Comparison of ENCODE assay signal across 24 cellular contexts in the genomic region with DNA sequence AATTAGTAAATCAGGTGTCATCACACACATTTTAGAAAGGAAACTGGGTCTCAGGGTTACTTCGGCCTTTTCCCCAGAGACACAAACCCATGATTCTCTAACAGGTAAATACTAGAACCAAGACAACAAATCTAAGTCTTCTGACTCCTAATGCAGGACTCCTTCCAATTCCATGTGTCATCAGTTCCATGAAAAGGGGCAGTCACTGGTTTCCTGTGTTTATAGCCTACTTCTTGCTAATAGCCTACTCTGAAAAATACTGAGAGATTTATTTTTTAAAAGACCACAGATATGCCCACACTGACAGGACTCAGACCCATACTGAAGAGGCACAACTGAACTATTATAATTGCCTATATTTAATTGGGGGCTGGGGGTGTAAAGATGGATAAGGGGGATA. TPM values are rescaled to one million over a fixed set of nuclear protein-coding genes. Genes with fewer than 3 reads are reported as not detected.
DNase-seq lines count a peak whose midpoint lies in the region; ATAC-seq and TF ChIP-seq lines count a peak whose summit lies in the region.
"Had no signal": no experiment of that assay in that cellular context is flagged by ENCODE, and none has a peak within 500 bp of the region (broad histone marks: within the 10 kb centered on the region; RNA-seq: fewer than 3 reads in every experiment).

No MANE protein-coding gene starts in this region.

- no peaks in the 10 kb centered on the region for H3K9me3 Mint-ChIP-seq in activated naive CD8-positive, alpha-beta T cell (ENCODE audit: low read depth)

- no peak overlapping the region for H2AFZ ChIP-seq in mammary epithelial cell (ENCODE audit: low read depth, low read length)

- no peak overlapping the region for H3K27ac ChIP-seq in mammary epithelial cell (ENCODE audit: insufficient read depth, low read depth, low read length)
- no peak overlapping the region for H3K27ac ChIP-seq in breast epithelium
- no peak overlapping the region for H3K27ac ChIP-seq in lower lobe of right lung
- H3K27ac ChIP-seq: BLaER1, colonic mucosa, esophagus squamous epithelium, HL-60, Peyer's patch, psoas muscle, SJSA1, upper lobe of right lung had no signal

- H3K36me3 Mint-ChIP-seq in activated naive CD8-positive, alpha-beta T cell, result peaks cover 9% of the 10 kb centered on the region

- H3K27me3 ChIP-seq in mammary epithelial cell (ENCODE audit: insufficient read depth, low read length) (no peaks in the 10 kb centered on the region), breast epithelium (no peaks in the 10 kb centered on the region), lower lobe of right lung (ENCODE audit: low read depth) (no peaks in the 10 kb centered on the region)
- H3K27me3 ChIP-seq: BLaER1, colonic mucosa, esophagus squamous epithelium, Peyer's patch, SJSA1, upper lobe of right lung had no signal

- no peak overlapping the region for H3K4me3 Mint-ChIP-seq in activated naive CD8-positive, alpha-beta T cell

- H3K36me3 ChIP-seq in mammary epithelial cell (ENCODE audit: insufficient read depth, low read length) (peaks cover 32% of the 10 kb centered on the region), breast epithelium (no peaks in the 10 kb centered on the region), lower lobe of right lung (peaks cover 93% of the 10 kb centered on the region)
- H3K36me3 ChIP-seq: colonic mucosa had no signal

- 100% methylated on average over 1 of the region's 1 CpG for WGBS in mammary epithelial cell (ENCODE audit: low coverage, missing lambda C conversion rate)

- H4K20me1 ChIP-seq in mammary epithelial cell (ENCODE audit: insufficient read depth, low read length), result no peaks in the 10 kb centered on the region

- H3K4me1 Mint-ChIP-seq in activated naive CD8-positive, alpha-beta T cell (ENCODE audit: low read depth), result peaks cover 21% of the 10 kb centered on the region

- DNase-seq in mammary epithelial cell (peak; percentile 6), breast epithelium (ENCODE audit: low spot score in 2 of 2) (no peak), fibroblast of mammary gland (ENCODE audit: low read depth) (peak; percentile 39), HuH-7.5 (ENCODE audit: low spot score) (no peak), lower lobe of right lung (no peak), RKO (ENCODE audit: low spot score) (no peak), left colon (no peak)
- DNase-seq: activated CD4-positive, CD25-positive, alpha-beta regulatory T cell treated with anti-CD3 and anti-CD28 coated beads, Interleukin-2, amount 50 U/mL, for 72 hours; Caco-2; colonic mucosa; DND-41; esophagus squamous epithelium; NCI-H1048; NCI-H187 treated with DMSO at 0.1 percent for 48 hours; NCI-H524 treated with DMSO at 0.1 percent for 48 hours; Peyer's patch; psoas muscle; substantia nigra; upper lobe of right lung had no signal

- ATAC-seq in lower lobe of right lung, result no peak
- ATAC-seq in left colon, result no peak
- ATAC-seq: HCT116, psoas muscle, upper lobe of right lung had no signal

- no peak for TF ChIP-seq POLR2A in breast epithelium (IDR thresholded peaks at IDR 0.05)

- H3K27ac Mint-ChIP-seq in activated naive CD8-positive, alpha-beta T cell, result peak overlapping the region; percentile 70

- H3K79me2 ChIP-seq in mammary epithelial cell (ENCODE audit: insufficient read depth, low read length), result peaks cover 90% of the 10 kb centered on the region

- H3K4me3 ChIP-seq in mammary epithelial cell (replicated peaks in 1 of 3; ENCODE audit: insufficient read depth in 1 of 3, low read depth in 2 of 3, low read length in 3 of 3) (no peak overlapping the region), breast epithelium (no peak overlapping the region), fibroblast of mammary gland (ENCODE audit: control insufficient read depth, low read depth, low read length) (no peak overlapping the region), lower lobe of right lung (no peak overlapping the region)
- H3K4me3 ChIP-seq: BLaER1, colonic mucosa, esophagus squamous epithelium, Peyer's patch, psoas muscle, SJSA1, upper lobe of right lung had no signal

- CTCF ChIA-PET in mammary epithelial cell (lab: Charles Lee; ENCODE audit: low non-redundant PET), result no interaction called here

- H3K4me2 ChIP-seq in mammary epithelial cell (ENCODE audit: insufficient read depth, low read depth, low read length), result no peak overlapping the region
- H3K4me2 ChIP-seq: BLaER1 had no signal

- no peaks in the 10 kb centered on the region for H3K9me3 ChIP-seq in mammary epithelial cell (replicated peaks; ENCODE audit: insufficient read depth, low read length)
- H3K9me3 ChIP-seq in breast epithelium, result no peaks in the 10 kb centered on the region
- no peaks in the 10 kb centered on the region for H3K9me3 ChIP-seq in lower lobe of right lung
- H3K9me3 ChIP-seq: Caco-2, colonic mucosa, esophagus squamous epithelium, Peyer's patch, psoas muscle, SJSA1, upper lobe of right lung had no signal

- in situ Hi-C loops in mammary epithelial cell (cut with MboI; ENCODE audit: low sequenced_read_pairs in 2 of 2), result no loop called here

- dilution Hi-C loops in mammary epithelial cell (cut with HindIII; ENCODE audit: low sequenced_read_pairs), result no loop called here

- TF ChIP-seq CTCF in mammary epithelial cell (conservative IDR thresholded peaks at IDR 0.05 in 1 of 2, IDR thresholded peaks at IDR 0.05 in 1 of 2; ENCODE audit: extremely low read depth in 1 of 2, insufficient read depth in 1 of 2, low read depth in 1 of 2, low read length in 2 of 2), result no peak
- no peak for TF ChIP-seq CTCF in breast epithelium (IDR thresholded peaks at IDR 0.05)
- no peak for TF ChIP-seq CTCF in fibroblast of mammary gland (conservative IDR thresholded peaks at IDR 0.05; ENCODE audit: control insufficient read depth, insufficient read depth, low read depth, low read length)
- TF ChIP-seq CTCF in lower lobe of right lung (IDR thresholded peaks at IDR 0.05), result no peak

- H3K9ac ChIP-seq in mammary epithelial cell (ENCODE audit: insufficient read depth, low read length), result no peak overlapping the region
- H3K9ac ChIP-seq: BLaER1 had no signal

- intact Hi-C loops in mammary epithelial cell (cut with micrococcal nuclease), result no loop called here
- intact Hi-C loops in breast epithelium (cut with DNase I; ENCODE audit: low total_unique reads), result no loop called here
- intact Hi-C loops in lower lobe of right lung (cut with DNase I), result no loop called here
- intact Hi-C loops in left colon (cut with DNase I, micrococcal nuclease), result no loop called here

- H3K27me3 Mint-ChIP-seq in activated naive CD8-positive, alpha-beta T cell, result no peaks in the 10 kb centered on the region

- BruUV-seq in mammary epithelial cell (replicated peaks; lab: Mats Ljungman, UMichigan), result no TSS peak

- H3K4me1 ChIP-seq in mammary epithelial cell (ENCODE audit: insufficient read depth, low read length) (no peaks in the 10 kb centered on the region), breast epithelium (no peaks in the 10 kb centered on the region), lower lobe of right lung (no peaks in the 10 kb centered on the region)
- H3K4me1 ChIP-seq: BLaER1, Caco-2, colonic mucosa, upper lobe of right lung had no signal

RNA-seq across cellular contexts. Expression of a gene that starts 33.0 kb away (rescaled TPM):
- total RNA-seq in mammary epithelial cell (100 to 1,000 TPM in 1 of 2 donors, 10 to 100 TPM in 1; 76.7 to 158 TPM), breast epithelium (100 to 1,000 TPM in 1 of 3 donors, 10 to 100 TPM in 2; 86.1 to 107 (median 89.5) TPM), lower lobe of right lung (145 TPM), left colon (100 to 1,000 TPM; 172 to 179 TPM)
- 146 TPM for polyA plus RNA-seq in mammary epithelial cell
- 68.1 TPM for polyA minus RNA-seq in mammary epithelial cell

RNA-seq across cellular contexts. Expression of a gene that starts 40.7 kb away (rescaled TPM):
- 1 to 10 TPM; 9.0 to 9.3 TPM for total RNA-seq in mammary epithelial cell
- polyA plus RNA-seq in mammary epithelial cell, result 4.4 TPM
- 15.0 TPM for polyA minus RNA-seq in mammary epithelial cell
- 10 to 100 TPM; 23.3 to 32.2 (median 25.0) TPM for total RNA-seq in breast epithelium
- total RNA-seq in lower lobe of right lung, result 12.6 TPM
- total RNA-seq in left colon, result 10 to 100 TPM in 1 of 2 donors, 1 to 10 TPM in 1; 6.6 to 11.4 TPM

Comparison
In these comparisons a context has a peak if more than half of its experiments do, and no peak if none do; other contexts are left out.
1. DNase-seq: peak in mammary epithelial cell (single experiment) and fibroblast of mammary gland (single experiment); none in breast epithelium (0 of 2), HuH-7.5 (single experiment), lower lobe of right lung (single experiment), RKO (single experiment) and left colon (0 of 2).